ENCODE assay signal across 9 cellular contexts in the genomic region with DNA sequence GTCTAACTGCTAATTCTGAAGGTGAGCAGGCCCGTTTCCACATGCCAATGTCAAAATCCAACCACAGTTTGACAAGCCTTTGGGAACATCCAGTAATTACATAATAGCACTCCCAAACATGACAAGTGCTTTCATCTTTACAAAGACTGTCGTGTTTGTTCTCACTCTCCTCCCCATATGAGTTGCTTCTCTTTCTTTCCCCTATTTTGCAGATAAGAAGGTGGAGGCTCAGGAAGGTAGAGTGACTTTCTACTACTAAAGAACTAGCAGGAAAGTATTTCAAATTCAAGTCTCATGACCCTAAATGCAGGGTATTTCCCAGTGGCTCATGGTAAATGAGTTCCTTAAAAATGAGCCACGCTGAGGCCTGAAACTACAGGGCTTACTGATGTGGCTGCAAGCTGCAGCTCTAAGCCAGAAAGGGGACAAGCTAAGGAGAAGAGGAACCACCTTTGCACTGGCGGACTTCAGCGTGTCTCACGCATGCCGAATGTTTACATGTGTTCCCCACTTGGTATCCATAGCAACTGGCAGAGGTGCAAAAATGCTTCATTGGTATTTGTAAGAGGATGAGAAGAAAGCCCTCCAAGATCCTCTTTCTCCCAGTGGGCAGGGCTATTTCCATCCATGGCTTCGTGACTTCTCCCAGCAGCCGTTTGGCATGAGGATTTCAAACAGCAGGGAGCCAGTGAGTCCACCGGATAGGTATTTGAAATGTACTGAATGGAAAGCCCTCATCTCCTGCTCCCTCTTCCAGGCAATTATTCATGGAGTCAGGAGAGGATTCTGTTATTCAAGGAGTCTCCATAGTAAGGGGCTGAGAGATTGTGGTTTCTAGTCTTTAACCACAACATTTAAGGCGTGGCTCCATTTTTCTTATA.
DNase-seq lines count a peak whose midpoint lies in the region; ATAC-seq and TF ChIP-seq lines count a peak whose summit lies in the region.
"Had no signal": no experiment of that assay in that cellular context is flagged by ENCODE, and none has a peak within 500 bp of the region (broad histone marks: within the 10 kb centered on the region; RNA-seq: fewer than 3 reads in every experiment).

No MANE protein-coding gene starts in this region.

- H3K9ac ChIP-seq in BLaER1, result no peak overlapping the region
- H3K9ac ChIP-seq: KMS-11 had no signal

- 0 out of 2 replicates have a peak overlapping the region, but pooled peaks have one; percentile 18 for H3K27ac ChIP-seq in BLaER1
- peak overlapping the region; percentile 18 for H3K27ac ChIP-seq in caudate nucleus (ENCODE audit: low read depth, low read length)
- H3K27ac ChIP-seq: KMS-11 had no signal

- peaks cover 9% of the 10 kb centered on the region for H3K36me3 ChIP-seq in BLaER1

- no peaks in the 10 kb centered on the region for H4K20me1 ChIP-seq in BLaER1

- no peak for TF ChIP-seq CTCF in GM20000 (IDR thresholded peaks at IDR 0.05; ENCODE audit: extremely low read depth, missing control alignments)

- H3K4me3 ChIP-seq in BLaER1, result no peak overlapping the region; the same call in 1 of the 2 replicates

- ATAC-seq in HG03575 (IDR thresholded peaks at IDR 0.05; ENCODE audit: extremely low read depth, insufficient number of reproducible peaks, low FRiP score, unreplicated experiment), result peak; percentile 66

- peaks cover 18% of the 10 kb centered on the region; the same call in 1 of the 2 replicates for H3K9me3 ChIP-seq in BLaER1

- DNase-seq in GM20000 (ENCODE audit: low spot score) (peak; percentile 66), UCSD-AML1 (lab: John Stamatoyannopoulos, UW; ENCODE audit: unreplicated experiment) (peak; percentile 39), caudate nucleus (lab: John Stamatoyannopoulos, UW) (peak in 13 of 61 donors; percentile 2 to 30 (median 12)), medulla oblongata (ENCODE audit: extremely low spot score) (peak; percentile 82), NCI-H510A (lab: John Stamatoyannopoulos, UW) (no peak)
- DNase-seq in stimulated activated CD8-positive, alpha-beta memory T cell treated with anti-CD3 and anti-CD28 coated beads, Interleukin-4, amount 100 ng/mL, for 24 hours (ENCODE audit: low read depth), result peak; percentile 38

- peak overlapping the region; percentile 86 for H3K4me2 ChIP-seq in BLaER1
- H3K4me2 ChIP-seq: KMS-11 had no signal

- peaks cover 89% of the 10 kb centered on the region for H3K4me1 ChIP-seq in BLaER1

- no peaks in the 10 kb centered on the region for H3K27me3 ChIP-seq in BLaER1
